8 cellular contexts compared by ENCODE assay signal in genomic region chr3:51975857-51976549, GRCh38. TPM values are rescaled to one million over a fixed set of nuclear protein-coding genes. Genes with fewer than 3 reads are reported as not detected.
DNase-seq lines count a peak whose midpoint lies in the region; TF ChIP-seq lines count a peak whose summit lies in the region.

No MANE protein-coding gene starts in this region.

- no peaks in the 10 kb centered on the region for H4K20me1 ChIP-seq in SU-DHL-6 (ENCODE audit: low read depth, low read length)

- no peak overlapping the region for H2AK5ac ChIP-seq in mesenchymal stem cell (ENCODE audit: low read length, severe bottlenecking)

- DNase-seq in effector memory CD4-positive, alpha-beta T cell: no peak
- DNase-seq in mesenchymal stem cell (peak; percentile 72), superior temporal gyrus (ENCODE audit: extremely low spot score) (peak; percentile 86), cortex of kidney (lab: John Stamatoyannopoulos, UW) (no peak)
- DNase-seq in stimulated activated naive CD4-positive, alpha-beta T cell treated with Interleukin-2 at 50 U/mL for 16 hours (lab: John Stamatoyannopoulos, UW): no peak

- H3K4ac ChIP-seq in mesenchymal stem cell (ENCODE audit: low read depth in 1 of 2, low read length in 2 of 2): no peak overlapping the region

- peak overlapping the region; percentile 79 for H3K9ac ChIP-seq in SU-DHL-6 (ENCODE audit: low read length)
- peak overlapping the region; percentile 97 for H3K9ac ChIP-seq in mesenchymal stem cell (ENCODE audit: low read length)

- H3K4me3 ChIP-seq in ACC112 (ENCODE audit: low read depth, low read length) (peak overlapping the region; percentile 93), SU-DHL-6 (ENCODE audit: insufficient read depth, low read length, poor library complexity, severe bottlenecking) (peak overlapping the region; percentile 71), mesenchymal stem cell (ENCODE audit: insufficient read depth in 1 of 2, low read depth in 1 of 2, low read length in 2 of 2) (peak overlapping the region in 1 of 2 experiments; percentile 97)
- H3K4me3 ChIP-seq in effector memory CD4-positive, alpha-beta T cell (ENCODE audit: insufficient read depth, low read depth, low read length, poor library complexity, severe bottlenecking): peak overlapping the region; percentile 94

- H3K27ac ChIP-seq in ACC112 (ENCODE audit: low read depth, low read length) (no peak overlapping the region), SU-DHL-6 (ENCODE audit: low read depth, low read length) (peak overlapping the region; percentile 70), mesenchymal stem cell (ENCODE audit: low read length, poor library complexity, severe bottlenecking) (no peak overlapping the region)
- H3K27ac ChIP-seq in effector memory CD4-positive, alpha-beta T cell (ENCODE audit: insufficient read depth, low read length, poor library complexity, severe bottlenecking): peak overlapping the region; percentile 64

- H2BK120ac ChIP-seq in mesenchymal stem cell (ENCODE audit: low read depth, low read length): no peak overlapping the region

- 50% methylated on average over 45 of the region's 45 CpGs for WGBS in mesenchymal stem cell

- H3K4me1 ChIP-seq in ACC112 (ENCODE audit: control insufficient read depth, insufficient read depth, low read length, unreplicated experiment) (peaks cover 18% of the 10 kb centered on the region), mesenchymal stem cell (ENCODE audit: control insufficient read depth, insufficient read depth, low read depth, low read length) (peaks cover 29% of the 10 kb centered on the region)
- H3K4me1 ChIP-seq in effector memory CD4-positive, alpha-beta T cell (ENCODE audit: control insufficient read depth, insufficient read depth, low read length, poor library complexity, severe bottlenecking): peaks cover 12% of the 10 kb centered on the region

- no peaks in the 10 kb centered on the region for H3K9me3 ChIP-seq in SU-DHL-6 (ENCODE audit: insufficient read depth, low read length)
- H3K9me3 ChIP-seq in effector memory CD4-positive, alpha-beta T cell (ENCODE audit: control insufficient read depth, low read length): no peaks in the 10 kb centered on the region
- H3K9me3 ChIP-seq in mesenchymal stem cell (ENCODE audit: control insufficient read depth, low read length): no peaks in the 10 kb centered on the region

- no peak overlapping the region for H2BK5ac ChIP-seq in mesenchymal stem cell (ENCODE audit: low read depth, low read length, poor library complexity, severe bottlenecking)

- no peak overlapping the region for H2BK15ac ChIP-seq in mesenchymal stem cell (ENCODE audit: low read depth, poor library complexity, severe bottlenecking)

- H3K4me2 ChIP-seq in SU-DHL-6 (ENCODE audit: low read depth, low read length, poor library complexity, severe bottlenecking) (peak overlapping the region; percentile 72), mesenchymal stem cell (ENCODE audit: low read length, poor library complexity, severe bottlenecking) (peak overlapping the region; percentile 95)

- H3K14ac ChIP-seq in mesenchymal stem cell (ENCODE audit: low read length in 2 of 2): no peak overlapping the region

- H3K79me2 ChIP-seq in ACC112 (ENCODE audit: control insufficient read depth, insufficient read depth, low read length, unreplicated experiment) (peaks cover 7% of the 10 kb centered on the region), SU-DHL-6 (ENCODE audit: insufficient read depth, low read length) (peaks cover 8% of the 10 kb centered on the region; the same call in 1 of the 2 replicates)

- H3K27me3 ChIP-seq in ACC112 (ENCODE audit: insufficient read depth, low read length) (no peaks in the 10 kb centered on the region), SU-DHL-6 (ENCODE audit: low read length) (no peaks in the 10 kb centered on the region), mesenchymal stem cell (ENCODE audit: control insufficient read depth in 1 of 2, insufficient read depth in 1 of 2, low read length in 2 of 2) (no peaks in the 10 kb centered on the region)
- no peaks in the 10 kb centered on the region for H3K27me3 ChIP-seq in effector memory CD4-positive, alpha-beta T cell (replicated peaks; ENCODE audit: control insufficient read depth, insufficient read depth, low read length, poor library complexity, severe bottlenecking)

- H3K23ac ChIP-seq in mesenchymal stem cell (ENCODE audit: low read length in 2 of 2): peak overlapping the region in 1 of 2 experiments; percentile 43

- peaks cover 19% of the 10 kb centered on the region for H3K79me1 ChIP-seq in mesenchymal stem cell (replicated peaks; ENCODE audit: low read length, poor library complexity, severe bottlenecking)

- H2BK12ac ChIP-seq in mesenchymal stem cell (ENCODE audit: low read length in 2 of 2): no peak overlapping the region

- TF ChIP-seq CTCF in GM12872 (IDR thresholded peaks at IDR 0.05; ENCODE audit: insufficient read depth, low read depth, low read length): 0 out of 3 replicates have a peak, but pooled peaks have one; percentile 17
- TF ChIP-seq CTCF in SU-DHL-6 (IDR thresholded peaks at IDR 0.05; ENCODE audit: insufficient read depth, low read length, poor library complexity, severe bottlenecking): no peak

- H2AFZ ChIP-seq in ACC112 (ENCODE audit: low read length, unreplicated experiment) (no peak overlapping the region), SU-DHL-6 (ENCODE audit: low read depth, low read length, severe bottlenecking) (no peak overlapping the region), mesenchymal stem cell (ENCODE audit: low read depth, low read length) (no peak overlapping the region)

- peaks cover 25% of the 10 kb centered on the region for H3F3A ChIP-seq in SU-DHL-6 (ENCODE audit: insufficient read depth)

- no peak overlapping the region for H4K8ac ChIP-seq in mesenchymal stem cell (ENCODE audit: low read length)

- H3K18ac ChIP-seq in mesenchymal stem cell (ENCODE audit: low read depth in 1 of 2, low read length in 2 of 2): no peak overlapping the region

- H3K9me2 ChIP-seq in SU-DHL-6 (replicated peaks; ENCODE audit: insufficient read depth, low read length): no peaks in the 10 kb centered on the region

- no peaks in the 10 kb centered on the region for H3K36me3 ChIP-seq in ACC112 (ENCODE audit: insufficient read depth, low read length)
- no peaks in the 10 kb centered on the region for H3K36me3 ChIP-seq in SU-DHL-6 (ENCODE audit: low read length)
- H3K36me3 ChIP-seq in effector memory CD4-positive, alpha-beta T cell (ENCODE audit: control insufficient read depth, insufficient read depth, low read length): no peaks in the 10 kb centered on the region
- H3K36me3 ChIP-seq in mesenchymal stem cell (ENCODE audit: control insufficient read depth in 1 of 2, insufficient read depth in 2 of 2, low read depth in 1 of 2, low read length in 2 of 2): peaks cover 7 to 16% of the 10 kb centered on the region in 2 experiments

- H4K91ac ChIP-seq in mesenchymal stem cell (ENCODE audit: low read length): no peak overlapping the region

RNA-seq across cellular contexts. Expression of gene ABHD14A, which starts 1.1 kb away (rescaled TPM):
- polyA plus RNA-seq in mesenchymal stem cell (2013, experiment 1 of 2): 19.9 TPM
- polyA plus RNA-seq in mesenchymal stem cell (2013, experiment 2 of 2): 19.9 TPM

RNA-seq across cellular contexts. Expression of gene ABHD14B, which starts 2.2 kb away (rescaled TPM):
- 15.5 TPM for polyA plus RNA-seq in mesenchymal stem cell (2013, experiment 1 of 2)
- 15.1 TPM for polyA plus RNA-seq in mesenchymal stem cell (2013, experiment 2 of 2)

RNA-seq across cellular contexts. Expression of gene ACY1, which starts 7.3 kb away (rescaled TPM):
- 14.0 TPM for polyA plus RNA-seq in mesenchymal stem cell (2013, experiment 1 of 2)
- 14.7 TPM for polyA plus RNA-seq in mesenchymal stem cell (2013, experiment 2 of 2)

RNA-seq across cellular contexts. Expression of gene PCBP4, which starts 8.7 kb away (rescaled TPM):
- polyA plus RNA-seq in mesenchymal stem cell (2013, experiment 1 of 2): 32.5 TPM
- polyA plus RNA-seq in mesenchymal stem cell (2013, experiment 2 of 2): 31.0 TPM

RNA-seq across cellular contexts. Expression of gene RPL29, which starts 19.7 kb away (rescaled TPM):
- polyA plus RNA-seq in mesenchymal stem cell (2013, experiment 1 of 2): 1,869 TPM
- polyA plus RNA-seq in mesenchymal stem cell (2013, experiment 2 of 2): 1,864 TPM

Comparison
In these comparisons a context has a peak if more than half of its experiments do, and no peak if none do; other contexts are left out.
1. H3K27ac ChIP-seq: peak in SU-DHL-6 (single experiment) and effector memory CD4-positive, alpha-beta T cell (single experiment); none in ACC112 (single experiment) and mesenchymal stem cell (single experiment).
2. DNase-seq: peak in mesenchymal stem cell (single experiment) and superior temporal gyrus (single experiment); none in effector memory CD4-positive, alpha-beta T cell (0 of 3), cortex of kidney (single experiment) and stimulated activated naive CD4-positive, alpha-beta T cell treated with Interleukin-2 at 50 U/mL for 16 hours (single experiment).